Comparison of ENCODE assay signal across 1 cellular context in genomic region chr3:14496351-14496750, GRCh38.
TF ChIP-seq lines count a peak whose summit lies in the region.

No MANE protein-coding gene starts in this region.

TF ChIP-seq in H1, 55 proteins besides CTCF, POLR2A, EP300 and RAD21:
- TF ChIP-seq NANOG (IDR thresholded peaks at IDR 0.05; ENCODE audit: insufficient read depth, low read depth, low read length, poor library complexity, severe bottlenecking) (no peak), CBX8 (IDR thresholded peaks at IDR 0.05; ENCODE audit: borderline replicate concordance, low read depth, low read length) (no peak), SP1 (IDR thresholded peaks at IDR 0.05; ENCODE audit: low read depth, low read length) (no peak), HDAC2 (IDR thresholded peaks at IDR 0.05; ENCODE audit: borderline replicate concordance in 1 of 2, low read depth in 2 of 2, low read length in 2 of 2) (no peak), E2F6 (IDR thresholded peaks at IDR 0.05) (no peak), GABPA (IDR thresholded peaks at IDR 0.05; ENCODE audit: borderline replicate concordance, insufficient read depth, low read length) (no peak), GTF2F1 (IDR thresholded peaks at IDR 0.05; ENCODE audit: borderline replicate concordance, low read depth, low read length) (no peak), NRF1 (IDR thresholded peaks at IDR 0.05; ENCODE audit: low read depth, low read length) (no peak), POLR2AphosphoS5 (IDR thresholded peaks at IDR 0.05; ENCODE audit: low read depth, low read length) (no peak), SP2 (IDR thresholded peaks at IDR 0.05; ENCODE audit: low read length) (no peak)
